In the genomic region with DNA sequence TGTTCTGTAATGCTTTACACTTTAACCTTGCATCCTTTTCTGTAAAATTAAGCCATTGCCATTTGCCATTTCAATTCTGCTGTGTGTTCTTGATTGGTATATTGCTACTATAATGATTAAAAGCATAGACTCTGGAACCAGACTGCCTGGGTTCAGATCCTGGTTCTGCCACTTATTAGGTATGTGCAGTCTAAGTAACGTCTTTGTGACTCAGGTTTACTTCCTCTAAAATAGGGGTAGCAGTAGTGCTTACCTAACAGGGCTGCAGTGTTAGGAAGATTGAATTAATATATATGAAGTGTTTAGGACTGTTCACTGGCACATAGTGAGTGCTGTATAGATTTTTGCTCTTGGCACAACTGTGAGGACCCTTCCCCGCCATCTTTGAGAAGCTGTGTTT, we compare ENCODE assay signal across 11 cellular contexts. TPM values are rescaled to one million over a fixed set of nuclear protein-coding genes. Genes with fewer than 3 reads are reported as not detected.
DNase-seq lines count a peak whose midpoint lies in the region; ATAC-seq, FAIRE-seq and TF ChIP-seq lines count a peak whose summit lies in the region.
"Had no signal": no experiment of that assay in that cellular context is flagged by ENCODE, and none has a peak within 500 bp of the region (broad histone marks: within the 10 kb centered on the region; RNA-seq: fewer than 3 reads in every experiment).

No MANE protein-coding gene starts in this region.

- ATAC-seq in GM21381 (IDR thresholded peaks at IDR 0.05; ENCODE audit: unreplicated experiment), result no peak

- POLR2A ChIA-PET in CD4-positive, alpha-beta memory T cell (lab: Charles Lee; ENCODE audit: partially characterized antibody), result interaction anchor here (1.1 to 17.7 kb wide), 3 partner anchors 9 to 25 kb away, joined by 3 to 874 read pairs (median 8); no protein-coding TSS in a partner anchor

- H3K36me3 ChIP-seq in CD4-positive, alpha-beta memory T cell (ENCODE audit: insufficient read depth, low read length), result peaks cover 3% of the 10 kb centered on the region
- H3K36me3 ChIP-seq in Karpas-422 (ENCODE audit: insufficient read depth, low read length), result peaks cover 29% of the 10 kb centered on the region
- H3K36me3 ChIP-seq in astrocyte (ENCODE audit: insufficient read depth, low read length), result peaks cover 14% of the 10 kb centered on the region
- H3K36me3 ChIP-seq in neutrophil, result peaks cover 25% of the 10 kb centered on the region
- peaks cover 0 to 24% (median 0%) of the 10 kb centered on the region in 3 donors for H3K36me3 ChIP-seq in esophagus squamous epithelium

- no peaks in the 10 kb centered on the region for H3K27me3 ChIP-seq in CD4-positive, alpha-beta memory T cell (ENCODE audit: insufficient read depth, low read length)
- H3K27me3 ChIP-seq in Karpas-422 (ENCODE audit: low read length) (no peaks in the 10 kb centered on the region), astrocyte (ENCODE audit: insufficient read depth, low read length) (no peaks in the 10 kb centered on the region), neutrophil (no peaks in the 10 kb centered on the region), esophagus squamous epithelium (no peaks in the 10 kb centered on the region)

- peaks cover 41 to 88% (median 61%) of the 10 kb centered on the region in 4 donors for H3K4me1 Mint-ChIP-seq in CD4-positive, alpha-beta memory T cell
- H3K4me1 Mint-ChIP-seq in astrocyte (ENCODE audit: low read depth, unreplicated experiment), result peaks cover 23% of the 10 kb centered on the region

- intact Hi-C loops in CD4-positive, alpha-beta memory T cell (cut with micrococcal nuclease), result loop anchor here (2.0 kb wide), 1 partner anchor 32 kb away; no protein-coding TSS in a partner anchor
- intact Hi-C loops in esophagus squamous epithelium (cut with DNase I), result no loop called here

- DNase-seq in CD4-positive, alpha-beta memory T cell, result no peak
- no peak for DNase-seq in Karpas-422
- DNase-seq in astrocyte (ENCODE audit: low read depth), result no peak
- no peak for DNase-seq in SIG-M5 (lab: John Stamatoyannopoulos, UW)
- DNase-seq in esophagus squamous epithelium (lab: John Stamatoyannopoulos, UW), result no peak
- DNase-seq: central memory CD4-positive, alpha-beta T cell; DMS53; islet precursor cell; NCI-H2029 had no signal

- H3K27me3 Mint-ChIP-seq in CD4-positive, alpha-beta memory T cell, result no peaks in the 10 kb centered on the region
- no peaks in the 10 kb centered on the region for H3K27me3 Mint-ChIP-seq in astrocyte (ENCODE audit: low read depth, unreplicated experiment)

- H3K9me3 Mint-ChIP-seq in CD4-positive, alpha-beta memory T cell, result peaks cover 0 to 2% (median 0%) of the 10 kb centered on the region in 8 donors
- H3K9me3 Mint-ChIP-seq in astrocyte (ENCODE audit: unreplicated experiment), result no peaks in the 10 kb centered on the region

- 43 to 55% methylated on average over 2 of the region's 2 CpGs for WGBS in esophagus squamous epithelium, 2 donors

- H3K4me3 ChIP-seq in CD4-positive, alpha-beta memory T cell (ENCODE audit: low read length in 2 of 2), result no peak overlapping the region
- H3K4me3 ChIP-seq in Karpas-422 (ENCODE audit: low read length) (no peak overlapping the region), astrocyte (ENCODE audit: insufficient read depth, low read depth, low read length) (no peak overlapping the region), neutrophil (ENCODE audit: low read depth in 1 of 2, low read length in 1 of 2) (no peak overlapping the region), esophagus squamous epithelium (no peak overlapping the region)

- peak overlapping the region; percentile 39 for H3K27ac ChIP-seq in CD4-positive, alpha-beta memory T cell (ENCODE audit: low read depth, low read length)
- peak overlapping the region; percentile 31; the same call in 1 of the 2 replicates for H3K27ac ChIP-seq in Karpas-422 (ENCODE audit: low read length)
- no peak overlapping the region for H3K27ac ChIP-seq in astrocyte (ENCODE audit: low read depth, low read length)
- peak overlapping the region; percentile 69 for H3K27ac ChIP-seq in neutrophil
- H3K27ac ChIP-seq in esophagus squamous epithelium, result peak overlapping the region in 2 of 4 donors; percentile 6 to 13

- peaks cover 84% of the 10 kb centered on the region for H3K4me1 ChIP-seq in CD4-positive, alpha-beta memory T cell (ENCODE audit: insufficient read depth, low read length)
- H3K4me1 ChIP-seq in Karpas-422 (ENCODE audit: low read length) (peaks cover 43% of the 10 kb centered on the region), astrocyte (ENCODE audit: insufficient read depth, low read length) (peaks cover 16% of the 10 kb centered on the region), neutrophil (ENCODE audit: control insufficient read depth in 1 of 2, insufficient read depth in 1 of 2, low read depth in 1 of 2, low read length in 1 of 2) (peaks cover 76 to 84% of the 10 kb centered on the region in 2 experiments), esophagus squamous epithelium (peaks cover 30 to 83% (median 61%) of the 10 kb centered on the region in 3 donors)

- H3K9ac ChIP-seq in Karpas-422 (ENCODE audit: low read length), result no peak overlapping the region
- no peak overlapping the region for H3K9ac ChIP-seq in astrocyte (ENCODE audit: low read length)

- peak overlapping the region; percentile 65 to 89 (median 82) for H3K27ac Mint-ChIP-seq in CD4-positive, alpha-beta memory T cell
- H3K27ac Mint-ChIP-seq in astrocyte (ENCODE audit: unreplicated experiment), result no peak overlapping the region

- peak overlapping the region; percentile 8 to 85 (median 66) for H3K4me3 Mint-ChIP-seq in CD4-positive, alpha-beta memory T cell
- peak overlapping the region; percentile 30 for H3K4me3 Mint-ChIP-seq in astrocyte (ENCODE audit: unreplicated experiment)

- peaks cover 62% of the 10 kb centered on the region for H4K20me1 ChIP-seq in Karpas-422 (ENCODE audit: insufficient read depth, low read depth, low read length)
- H4K20me1 ChIP-seq in astrocyte (ENCODE audit: insufficient read depth, low read length), result peaks cover 85% of the 10 kb centered on the region

- CTCF ChIA-PET in CD4-positive, alpha-beta memory T cell (lab: Charles Lee; ENCODE audit: partially characterized antibody), result interaction anchor here (1.1 to 2.9 kb wide), 3 partner anchors 18 to 33 kb away, joined by 5 to 27 read pairs (median 5); no protein-coding TSS in a partner anchor

- H2AFZ ChIP-seq in Karpas-422 (ENCODE audit: low read length) (no peak overlapping the region), astrocyte (ENCODE audit: low read depth, low read length) (no peak overlapping the region)

- no peaks in the 10 kb centered on the region for H3K9me3 ChIP-seq in CD4-positive, alpha-beta memory T cell (ENCODE audit: control insufficient read depth in 1 of 2, low read length in 2 of 2)
- H3K9me3 ChIP-seq in Karpas-422 (ENCODE audit: low read length) (no peaks in the 10 kb centered on the region), astrocyte (ENCODE audit: insufficient read depth, low read depth, low read length) (no peaks in the 10 kb centered on the region), neutrophil (no peaks in the 10 kb centered on the region), esophagus squamous epithelium (no peaks in the 10 kb centered on the region)

- FAIRE-seq in astrocyte (lab: Jason Lieb, UNC), result no peak

- TF ChIP-seq CTCF in astrocyte (IDR thresholded peaks at IDR 0.05; ENCODE audit: insufficient read depth, low read depth, low read length) (no peak), neutrophil (IDR thresholded peaks at IDR 0.05) (no peak), esophagus squamous epithelium (IDR thresholded peaks at IDR 0.05) (no peak)

- peaks cover 91% of the 10 kb centered on the region for H3K79me2 ChIP-seq in Karpas-422 (ENCODE audit: low read length)
- peaks cover 91% of the 10 kb centered on the region for H3K79me2 ChIP-seq in astrocyte (ENCODE audit: insufficient read depth, low read length)

- peaks cover 28 to 62% of the 10 kb centered on the region in 2 donors for H3K36me3 Mint-ChIP-seq in CD4-positive, alpha-beta memory T cell
- peaks cover 4% of the 10 kb centered on the region for H3K36me3 Mint-ChIP-seq in astrocyte (ENCODE audit: low read depth, unreplicated experiment)

- TF ChIP-seq POLR2A in esophagus squamous epithelium (IDR thresholded peaks at IDR 0.05), result no peak

- H3K9me2 ChIP-seq in Karpas-422 (replicated peaks; ENCODE audit: insufficient read depth, low read length), result no peaks in the 10 kb centered on the region

- H3K4me2 ChIP-seq in Karpas-422 (ENCODE audit: low read depth, low read length, poor library complexity, severe bottlenecking), result peak overlapping the region; percentile 12
- peak overlapping the region; percentile 53 for H3K4me2 ChIP-seq in astrocyte (ENCODE audit: low read length)

RNA-seq across cellular contexts. Expression of gene CDC42, which starts 4.4 kb away (rescaled TPM):
- total RNA-seq in CD4-positive, alpha-beta memory T cell, result 100 to 1,000 TPM; 195 to 202 TPM
- 100 to 1,000 TPM; 159 to 320 TPM for polyA plus RNA-seq in CD4-positive, alpha-beta memory T cell
- 120 and 223 TPM in 2 replicates for total RNA-seq in Karpas-422 (2014; rRNA removed; shearing (Covaris generic); ENCODE audit: low replicate concordance)
- total RNA-seq in astrocyte (346 and 366 TPM in 2 replicates), esophagus squamous epithelium (100 to 1,000 TPM; 157 to 259 (median 192) TPM)

RNA-seq across cellular contexts. Expression of gene CELA3A, which starts 55.5 kb away (rescaled TPM):
- not detected for total RNA-seq in CD4-positive, alpha-beta memory T cell
- polyA plus RNA-seq in CD4-positive, alpha-beta memory T cell, result not detected
- total RNA-seq in Karpas-422 (2014; rRNA removed; shearing (Covaris generic); ENCODE audit: low replicate concordance), result not detected in 2 replicates
- total RNA-seq in astrocyte, result not detected in 2 replicates
- not detected for total RNA-seq in esophagus squamous epithelium
